In the genomic region with DNA sequence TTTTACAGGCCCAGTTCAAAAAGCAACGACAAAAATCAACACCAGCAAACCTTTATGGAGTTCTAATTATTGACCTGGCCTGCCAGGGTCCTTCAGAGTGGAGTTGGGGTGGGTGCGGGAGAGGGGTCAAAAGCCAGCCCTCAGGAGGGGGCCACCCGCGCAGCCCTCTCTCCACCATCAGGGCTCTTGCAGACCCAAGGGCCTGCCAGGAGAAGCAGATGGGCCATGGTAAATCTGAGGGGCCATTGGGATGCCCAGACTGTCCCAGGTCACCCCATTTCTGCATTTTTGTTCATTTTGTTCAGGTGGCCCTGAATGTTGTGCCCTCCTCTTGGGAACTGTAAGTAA, we compare ENCODE assay signal across 8 cellular contexts.
A peak's percentile ranks its signal among the peaks of the same experiment; 100 is the strongest.
DNase-seq lines count a peak whose midpoint lies in the region; ATAC-seq and TF ChIP-seq lines count a peak whose summit lies in the region.

No MANE protein-coding gene starts in this region.

- 64 to 68% methylated on average over 4 of the region's 4 CpGs for WGBS in upper lobe of left lung, 2 donors

- no peak for DNase-seq in left ventricle myocardium inferior
- DNase-seq in Right ventricle myocardium superior, result no peak
- DNase-seq in adipocyte (ENCODE audit: low read depth), result no peak
- no peak for DNase-seq in lower lobe of right lung
- no peak for DNase-seq in upper lobe of left lung
- DNase-seq in GM13977 (ENCODE audit: low spot score), result no peak
- no peak for DNase-seq in hippocampal formation (lab: John Stamatoyannopoulos, UW)

- H3K4me1 ChIP-seq in left ventricle myocardium inferior (peaks cover 14% of the 10 kb centered on the region), adipocyte (ENCODE audit: control insufficient read depth, insufficient read depth, low read length) (peaks cover 6% of the 10 kb centered on the region), lower lobe of right lung (peaks cover 15% of the 10 kb centered on the region), upper lobe of left lung (peaks cover 5 to 18% (median 10%) of the 10 kb centered on the region in 4 donors)

- H3K4me3 ChIP-seq in left ventricle myocardium inferior (peak overlapping the region; percentile 82), adipocyte (ENCODE audit: low read length) (peak overlapping the region; percentile 93), lower lobe of right lung (peak overlapping the region; percentile 72), upper lobe of left lung (peak overlapping the region in 3 of 4 donors; percentile 60 to 72 (median 69))

- in situ Hi-C loops in GM13977 (cut with MboI; ENCODE audit: low pct_unique_long_range_greater_than_20kb, low sequenced_read_pairs, unreplicated experiment), result no loop called here

- no peak for TF ChIP-seq POLR2A in upper lobe of left lung (IDR thresholded peaks at IDR 0.05)

- intact Hi-C loops in left ventricle myocardium inferior (cut with micrococcal nuclease) (no loop called here), Right ventricle myocardium superior (cut with DNase I) (no loop called here), lower lobe of right lung (cut with DNase I) (no loop called here)

- H3K9me3 ChIP-seq in left ventricle myocardium inferior (replicated peaks) (no peaks in the 10 kb centered on the region), adipocyte (ENCODE audit: control insufficient read depth, low read length) (no peaks in the 10 kb centered on the region), lower lobe of right lung (no peaks in the 10 kb centered on the region), upper lobe of left lung (no peaks in the 10 kb centered on the region)

- H3K9ac ChIP-seq in adipocyte (ENCODE audit: low read length), result peak overlapping the region; percentile 88

- H3K27ac ChIP-seq in left ventricle myocardium inferior (replicated peaks), result no peak overlapping the region
- H3K27ac ChIP-seq in lower lobe of right lung, result peak overlapping the region; percentile 69
- no peak overlapping the region for H3K27ac ChIP-seq in upper lobe of left lung

- TF ChIP-seq CTCF in left ventricle myocardium inferior (IDR thresholded peaks at IDR 0.05; ENCODE audit: borderline replicate concordance), result no peak
- no peak for TF ChIP-seq CTCF in lower lobe of right lung (IDR thresholded peaks at IDR 0.05)
- TF ChIP-seq CTCF in upper lobe of left lung (IDR thresholded peaks at IDR 0.05), result no peak
- TF ChIP-seq CTCF in GM13977 (IDR thresholded peaks at IDR 0.05; ENCODE audit: extremely low read depth, insufficient read depth, missing control alignments), result no peak

- ATAC-seq in Right ventricle myocardium superior (ENCODE audit: poor library complexity) (no peak), lower lobe of right lung (no peak), upper lobe of left lung (ENCODE audit: low FRiP score in 2 of 2) (no peak), esophagus mucosa (no peak)

- peaks cover 14% of the 10 kb centered on the region for H3K27me3 ChIP-seq in left ventricle myocardium inferior (ENCODE audit: low read depth)
- peaks cover 21% of the 10 kb centered on the region for H3K27me3 ChIP-seq in adipocyte (replicated peaks; ENCODE audit: control insufficient read depth, insufficient read depth, low read length)
- H3K27me3 ChIP-seq in lower lobe of right lung (ENCODE audit: low read depth), result no peaks in the 10 kb centered on the region
- no peaks in the 10 kb centered on the region for H3K27me3 ChIP-seq in upper lobe of left lung

- H3K36me3 ChIP-seq in left ventricle myocardium inferior (no peaks in the 10 kb centered on the region), adipocyte (ENCODE audit: control insufficient read depth, insufficient read depth, low read length, severe bottlenecking) (no peaks in the 10 kb centered on the region), lower lobe of right lung (no peaks in the 10 kb centered on the region), upper lobe of left lung (no peaks in the 10 kb centered on the region)

- no peak for TF ChIP-seq EP300 in upper lobe of left lung (IDR thresholded peaks at IDR 0.05)
